8 cellular contexts compared by ENCODE assay signal in the genomic region with DNA sequence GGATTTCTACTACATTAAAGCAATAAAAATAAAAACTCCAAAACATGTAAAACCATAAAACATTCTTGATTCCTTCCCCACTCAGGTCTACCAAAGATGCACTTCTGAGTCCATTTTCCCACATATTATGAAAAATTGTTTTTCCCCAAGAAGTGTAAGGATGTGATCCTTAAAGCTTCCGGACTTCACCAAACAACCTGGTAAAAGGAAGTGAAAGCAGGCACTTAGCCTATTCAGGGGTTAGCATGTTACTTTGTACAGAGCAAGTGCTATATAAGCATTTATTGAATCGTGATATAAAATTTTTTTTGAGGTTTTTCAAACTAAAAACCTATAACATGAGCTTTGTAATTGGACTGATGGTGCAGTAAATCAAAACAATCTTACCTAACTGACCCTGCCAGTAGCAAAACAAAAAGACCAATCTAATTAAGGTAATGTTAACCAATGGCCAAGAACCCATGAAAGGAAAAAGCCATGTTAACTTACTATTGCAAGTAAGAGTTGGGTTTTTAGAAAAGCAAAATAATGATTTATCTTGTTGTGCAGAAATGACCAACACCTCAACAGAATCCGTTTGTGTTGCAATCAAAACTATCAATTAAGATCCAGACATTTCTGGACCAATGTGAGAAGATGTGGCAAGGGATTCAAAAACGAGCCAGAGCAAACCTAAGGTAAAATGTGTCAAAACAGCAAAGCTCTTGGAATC. TPM values are rescaled to one million over a fixed set of nuclear protein-coding genes. Genes with fewer than 3 reads are reported as not detected.
DNase-seq lines count a peak whose midpoint lies in the region; ATAC-seq and TF ChIP-seq lines count a peak whose summit lies in the region.

No MANE protein-coding gene starts in this region.

- intact Hi-C loops in A673 (cut with micrococcal nuclease; ENCODE audit: unreplicated experiment) (no loop called here), body of pancreas (cut with DNase I) (no loop called here)

- H3K27me3 ChIP-seq in A673 (replicated peaks; ENCODE audit: insufficient read depth, low read depth, low read length, poor library complexity) (no peaks in the 10 kb centered on the region), HUES48 (ENCODE audit: control insufficient read depth, insufficient read depth, low read length) (no peaks in the 10 kb centered on the region), body of pancreas (no peaks in the 10 kb centered on the region)

- POLR2A ChIA-PET in A673 (lab: Charles Lee; ENCODE audit: low non-redundant PET), result no interaction called here

- H3K9ac ChIP-seq in HUES48 (ENCODE audit: low read depth, low read length), result peak overlapping the region; percentile 89; the same call in 1 of the 2 replicates

- H3K27ac ChIP-seq in A673 (ENCODE audit: low read depth, low read length, poor library complexity, severe bottlenecking), result peak overlapping the region; percentile 91
- H3K27ac ChIP-seq in HUES48 (ENCODE audit: low read depth, low read length), result no peak overlapping the region
- H3K27ac ChIP-seq in body of pancreas, result peak overlapping the region; percentile 91 to 98 (median 95)
- no peak overlapping the region for H3K27ac ChIP-seq in mesodermal cell (ENCODE audit: low read depth, low read length, severe bottlenecking)

- H3K4me3 ChIP-seq in A673 (ENCODE audit: low read depth, low read length, poor library complexity, severe bottlenecking) (peak overlapping the region; percentile 86), HUES48 (ENCODE audit: low read depth, low read length) (peak overlapping the region; percentile 78), body of pancreas (peak overlapping the region in 1 of 2 donors; percentile 47), mesodermal cell (ENCODE audit: extremely low read depth, insufficient read depth, low read length, poor library complexity, severe bottlenecking) (peak overlapping the region; percentile 80)

- no peak for DNase-seq in A673 (ENCODE audit: low spot score)
- no peak for DNase-seq in body of pancreas
- no peak for DNase-seq in GF-D8 (lab: John Stamatoyannopoulos, UW)
- DNase-seq in NCI-H2171 (lab: John Stamatoyannopoulos, UW), result no peak
- DNase-seq in NCI-H187 treated with DMSO at 0.1 percent for 48 hours (lab: John Stamatoyannopoulos, UW), result no peak

- no peak for TF ChIP-seq CTCF in A673 (conservative IDR thresholded peaks at IDR 0.05; ENCODE audit: low read depth, low read length)
- no peak for TF ChIP-seq CTCF in body of pancreas (IDR thresholded peaks at IDR 0.05)

- H3K4me1 ChIP-seq in A673 (ENCODE audit: insufficient read depth, low read length, poor library complexity, severe bottlenecking) (peaks cover 4% of the 10 kb centered on the region), HUES48 (ENCODE audit: control insufficient read depth, insufficient read depth, low read length) (peaks cover 29% of the 10 kb centered on the region), body of pancreas (peaks cover 54% of the 10 kb centered on the region), mesodermal cell (ENCODE audit: control insufficient read depth, insufficient read depth, low read length, poor library complexity, severe bottlenecking) (peaks cover 15% of the 10 kb centered on the region)

- TF ChIP-seq POLR2A in body of pancreas (IDR thresholded peaks at IDR 0.05), result no peak

- no TSS peak for BruUV-seq in A673 (replicated peaks; lab: Mats Ljungman, UMichigan)

- WGBS in body of pancreas, 2 donors, result 9 to 15% methylated on average over 4 of the region's 4 CpGs
- 43 to 100% methylated on average over 1 to 3 of the region's 4 CpGs for WGBS in mesodermal cell (ENCODE audit: insufficient coverage in 2 of 2), 2 experiments

- H3K9me3 ChIP-seq in A673 (ENCODE audit: low read depth, low read length, poor library complexity, severe bottlenecking) (no peaks in the 10 kb centered on the region), HUES48 (ENCODE audit: control insufficient read depth, insufficient read depth, low read length) (no peaks in the 10 kb centered on the region), body of pancreas (no peaks in the 10 kb centered on the region), mesodermal cell (ENCODE audit: control insufficient read depth, low read length) (no peaks in the 10 kb centered on the region)

- CTCF ChIA-PET in A673 (lab: Charles Lee), result no interaction called here

- no peak for ATAC-seq in body of pancreas
- ATAC-seq in GM18520 (IDR thresholded peaks at IDR 0.05; ENCODE audit: unreplicated experiment), result no peak

- H3K36me3 ChIP-seq in A673 (ENCODE audit: insufficient read depth, low read length, poor library complexity, severe bottlenecking), result no peaks in the 10 kb centered on the region
- no peaks in the 10 kb centered on the region for H3K36me3 ChIP-seq in HUES48 (ENCODE audit: control insufficient read depth, insufficient read depth, low read length)
- H3K36me3 ChIP-seq in body of pancreas (replicated peaks in 1 of 2; ENCODE audit: insufficient read depth in 1 of 2, low read depth in 2 of 2), result no peaks in the 10 kb centered on the region
- H3K36me3 ChIP-seq in mesodermal cell (ENCODE audit: control insufficient read depth, insufficient read depth, low read length), result peaks cover 16% of the 10 kb centered on the region

RNA-seq across cellular contexts. Expression of a gene that starts 1.8 kb away (rescaled TPM):
- total RNA-seq in A673 (2021), result 28.8 and 29.3 TPM in 2 replicates
- 10 to 100 TPM; 49.5 to 70.2 TPM for total RNA-seq in body of pancreas
- polyA plus RNA-seq in mesodermal cell (2013, experiment 1 of 2), result 29.8 TPM
- polyA plus RNA-seq in mesodermal cell (2013, experiment 2 of 2), result 30.3 TPM

Comparison
In these comparisons a context has a peak if more than half of its experiments do, and no peak if none do; other contexts are left out.
1. H3K27ac ChIP-seq: peak in A673 (single experiment) and body of pancreas (4 of 4); none in HUES48 (single experiment) and mesodermal cell (single experiment).